ENCODE assay signal across 15 cellular contexts in the genomic region with DNA sequence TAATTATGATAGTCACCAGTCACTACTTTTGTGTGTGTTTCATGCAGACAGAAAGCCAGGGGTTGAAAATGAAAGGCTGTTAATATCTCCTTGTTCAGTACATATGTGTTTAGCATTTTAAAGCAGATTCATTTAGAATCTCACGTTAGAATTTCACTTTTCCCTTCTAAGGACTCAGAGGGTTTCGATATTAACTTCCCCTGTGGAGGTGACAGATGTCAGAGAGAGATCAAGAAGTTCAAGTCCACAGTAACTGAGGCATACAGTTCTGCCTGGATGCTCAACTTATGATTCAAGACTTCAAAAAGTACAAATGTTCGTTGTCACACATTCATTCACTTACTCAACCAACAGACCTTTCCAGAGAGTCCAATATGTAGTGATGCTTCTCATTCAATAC.
DNase-seq lines count a peak whose midpoint lies in the region; ATAC-seq and TF ChIP-seq lines count a peak whose summit lies in the region.
"Had no signal": no experiment of that assay in that cellular context is flagged by ENCODE, and none has a peak within 500 bp of the region (broad histone marks: within the 10 kb centered on the region; RNA-seq: fewer than 3 reads in every experiment).

No MANE protein-coding gene starts in this region.

- H3K27me3 ChIP-seq in Karpas-422 (ENCODE audit: low read length) = no peaks in the 10 kb centered on the region
- no peaks in the 10 kb centered on the region for H3K27me3 ChIP-seq in vagina
- H3K27me3 ChIP-seq: cardiac muscle cell had no signal

- peaks cover 87% of the 10 kb centered on the region for H3K79me2 ChIP-seq in Karpas-422 (ENCODE audit: low read length)

- peak overlapping the region; percentile 43 for H3K4me2 ChIP-seq in Karpas-422 (ENCODE audit: low read depth, low read length, poor library complexity, severe bottlenecking)

- H3K36me3 ChIP-seq in Karpas-422 (ENCODE audit: insufficient read depth, low read length) (no peaks in the 10 kb centered on the region), vagina (no peaks in the 10 kb centered on the region)
- H3K36me3 ChIP-seq: cardiac muscle cell, esophagus muscularis mucosa, prostate gland, WERI-Rb-1 had no signal

- H4K20me1 ChIP-seq in Karpas-422 (ENCODE audit: insufficient read depth, low read depth, low read length) = no peaks in the 10 kb centered on the region

- peak overlapping the region; percentile 75 for H3K27ac ChIP-seq in Karpas-422 (ENCODE audit: low read length)
- H3K27ac ChIP-seq in vagina = no peak overlapping the region
- H3K27ac ChIP-seq: cardiac muscle cell, esophagus muscularis mucosa, prostate gland, WERI-Rb-1 had no signal

- H3K9me2 ChIP-seq in Karpas-422 (replicated peaks; ENCODE audit: insufficient read depth, low read length) = no peaks in the 10 kb centered on the region

- H3K9me3 ChIP-seq in Karpas-422 (ENCODE audit: low read length) (no peaks in the 10 kb centered on the region), vagina (no peaks in the 10 kb centered on the region)
- H3K9me3 ChIP-seq: esophagus muscularis mucosa, prostate gland had no signal

- TF ChIP-seq POLR2A in vagina (IDR thresholded peaks at IDR 0.05) = no peak

- ATAC-seq in GM18499 (IDR thresholded peaks at IDR 0.05; ENCODE audit: insufficient read depth, unreplicated experiment) (peak; percentile 52), GM19452 (IDR thresholded peaks at IDR 0.05; ENCODE audit: unreplicated experiment) (peak; percentile 55), HG02852 (IDR thresholded peaks at IDR 0.05; ENCODE audit: unreplicated experiment) (peak; percentile 86)

- peak; percentile 62 for DNase-seq in Karpas-422
- no peak for DNase-seq in medulla oblongata (ENCODE audit: extremely low spot score)
- no peak for DNase-seq in vagina (ENCODE audit: extremely low spot score in 2 of 2)
- no peak for DNase-seq in glomerular visceral epithelial cell (ENCODE audit: extremely low spot score)
- DNase-seq in Kasumi-1 (lab: John Stamatoyannopoulos, UW) = no peak
- DNase-seq: Right ventricle myocardium superior; stimulated activated CD4-positive, alpha-beta T cell treated with anti-CD3 and anti-CD28 coated beads, Interleukin-2, amount 100 ng/mL, for 48 hours; substantia nigra; WERI-Rb-1 had no signal

- H3K4me3 ChIP-seq in Karpas-422 (ENCODE audit: low read length) (no peak overlapping the region), vagina (no peak overlapping the region)
- H3K4me3 ChIP-seq: cardiac muscle cell, esophagus muscularis mucosa, prostate gland had no signal

- no peak overlapping the region for H2AFZ ChIP-seq in Karpas-422 (ENCODE audit: low read length)

- H3K9ac ChIP-seq in Karpas-422 (ENCODE audit: low read length) = peak overlapping the region; percentile 26; the same call in 1 of the 2 replicates

- no peak for TF ChIP-seq CTCF in vagina (IDR thresholded peaks at IDR 0.05)

- intact Hi-C loops in vagina (cut with DNase I) = no loop called here

- H3K4me1 ChIP-seq in Karpas-422 (ENCODE audit: low read length) = peaks cover 69% of the 10 kb centered on the region
- H3K4me1 ChIP-seq in vagina = no peaks in the 10 kb centered on the region
- H3K4me1 ChIP-seq: prostate gland had no signal
